20 cellular contexts compared by ENCODE assay signal in genomic region chr4:110793890-110794588, GRCh38.
A peak's percentile ranks its signal among the peaks of the same experiment; 100 is the strongest.
DNase-seq lines count a peak whose midpoint lies in the region; ATAC-seq and TF ChIP-seq lines count a peak whose summit lies in the region.
"Had no signal": no experiment of that assay in that cellular context is flagged by ENCODE, and none has a peak within 500 bp of the region (broad histone marks: within the 10 kb centered on the region; RNA-seq: fewer than 3 reads in every experiment).

No MANE protein-coding gene starts in this region.

- peak overlapping the region; percentile 62 for H2AFZ ChIP-seq in smooth muscle cell (ENCODE audit: low read depth)

- no peak for TF ChIP-seq CTCF in smooth muscle cell (IDR thresholded peaks at IDR 0.05; ENCODE audit: borderline replicate concordance, insufficient read depth, poor library complexity, severe bottlenecking)

- peak overlapping the region; percentile 7; the same call in 1 of the 2 replicates for H3K27ac ChIP-seq in SJCRH30
- H3K27ac ChIP-seq in iPS-20b (ENCODE audit: low read length), result no peak overlapping the region
- peak overlapping the region; percentile 34 for H3K27ac ChIP-seq in smooth muscle cell (ENCODE audit: low read depth)
- H3K27ac ChIP-seq: heart right ventricle, tibial nerve had no signal

- H3K4me1 ChIP-seq in SJCRH30 (peaks cover 18% of the 10 kb centered on the region), iPS-20b (ENCODE audit: insufficient read depth, low read length) (peaks cover 27% of the 10 kb centered on the region; the same call in 1 of the 2 replicates), smooth muscle cell (ENCODE audit: low read depth) (peaks cover 37% of the 10 kb centered on the region)
- H3K4me1 ChIP-seq: tibial nerve had no signal

- H3K36me3 ChIP-seq in SJCRH30, result no peaks in the 10 kb centered on the region
- no peaks in the 10 kb centered on the region for H3K36me3 ChIP-seq in iPS-20b (ENCODE audit: insufficient read depth, low read depth, low read length)
- H3K36me3 ChIP-seq in smooth muscle cell (ENCODE audit: low read depth), result no peaks in the 10 kb centered on the region
- H3K36me3 ChIP-seq: heart right ventricle, tibial nerve had no signal

- no peak overlapping the region for H3K9ac ChIP-seq in iPS-20b (ENCODE audit: low read depth, low read length)
- H3K9ac ChIP-seq in smooth muscle cell (ENCODE audit: low read depth), result no peak overlapping the region

- H3K9me3 ChIP-seq in SJCRH30 (replicated peaks) (no peaks in the 10 kb centered on the region), iPS-20b (ENCODE audit: insufficient read depth, low read depth, low read length) (no peaks in the 10 kb centered on the region), smooth muscle cell (replicated peaks; ENCODE audit: low read depth) (no peaks in the 10 kb centered on the region)
- H3K9me3 ChIP-seq: heart right ventricle, tibial nerve had no signal

- no peaks in the 10 kb centered on the region for H3K79me2 ChIP-seq in smooth muscle cell (ENCODE audit: low read depth)

- DNase-seq in NCI-H345 (lab: John Stamatoyannopoulos, UW) (peak; percentile 43), NCI-H345 treated with DMSO at 0.1 percent for 48 hours (lab: John Stamatoyannopoulos, UW; ENCODE audit: unreplicated experiment) (no peak), SJCRH30 (peak; percentile 42 to 58), smooth muscle cell (lab: John Stamatoyannopoulos, UW; ENCODE audit: unreplicated experiment) (no peak), SW480 (ENCODE audit: low spot score) (no peak)
- DNase-seq: activated CD4-positive, alpha-beta T cell treated with anti-CD3 and anti-CD28 coated beads for 4 hours; activated effector memory CD4-positive, alpha-beta T cell treated with anti-CD3 and anti-CD28 coated beads, Interleukin-2, amount 50 U/mL, for 16 hours; amniotic stem cell; DMS 273 treated with DMSO at 0.1 percent for 48 hours; effector memory CD4-positive, alpha-beta T cell; heart right ventricle; Kasumi-1; NCI-H1105; nucleus accumbens; SW 1271 had no signal

- H3K27me3 ChIP-seq in SJCRH30, result no peaks in the 10 kb centered on the region
- H3K27me3 ChIP-seq in iPS-20b (ENCODE audit: insufficient read depth, low read length), result no peaks in the 10 kb centered on the region
- no peaks in the 10 kb centered on the region for H3K27me3 ChIP-seq in smooth muscle cell (ENCODE audit: low read depth)
- H3K27me3 ChIP-seq: tibial nerve had no signal

- H3F3A ChIP-seq in smooth muscle cell (ENCODE audit: low read depth), result peaks cover 4% of the 10 kb centered on the region

- ATAC-seq in GM19035 (IDR thresholded peaks at IDR 0.05; ENCODE audit: unreplicated experiment) (no peak), GM19351 (IDR thresholded peaks at IDR 0.05; ENCODE audit: unreplicated experiment) (no peak)
- ATAC-seq: stimulated activated effector memory CD8-positive, alpha-beta T cell treated with anti-CD3 and anti-CD28 coated beads, Interleukin-12 subunit alpha, Interleukin-12 subunit beta, amount 100 ng/mL, for 72 hours had no signal

- peak overlapping the region; percentile 53 for H3K4me2 ChIP-seq in smooth muscle cell

- 28% methylated on average over 5 of the region's 5 CpGs for WGBS in smooth muscle cell (ENCODE audit: low lambda C conversion rate)

- H4K20me1 ChIP-seq in smooth muscle cell (ENCODE audit: low read depth), result no peaks in the 10 kb centered on the region

- no peak overlapping the region for H3K4me3 ChIP-seq in SJCRH30
- H3K4me3 ChIP-seq in iPS-20b (ENCODE audit: low read length), result peak overlapping the region; percentile 33; the same call in 1 of the 2 replicates
- peak overlapping the region; percentile 2 for H3K4me3 ChIP-seq in smooth muscle cell
- H3K4me3 ChIP-seq: heart right ventricle, tibial nerve had no signal

Comparison
In these comparisons a context has a peak if more than half of its experiments do, and no peak if none do; other contexts are left out.
1. DNase-seq: peak in NCI-H345 (single experiment) and SJCRH30 (2 of 2); none in NCI-H345 treated with DMSO at 0.1 percent for 48 hours (single experiment), smooth muscle cell (single experiment) and SW480 (single experiment).